15 cellular contexts compared by ENCODE assay signal in the genomic region with DNA sequence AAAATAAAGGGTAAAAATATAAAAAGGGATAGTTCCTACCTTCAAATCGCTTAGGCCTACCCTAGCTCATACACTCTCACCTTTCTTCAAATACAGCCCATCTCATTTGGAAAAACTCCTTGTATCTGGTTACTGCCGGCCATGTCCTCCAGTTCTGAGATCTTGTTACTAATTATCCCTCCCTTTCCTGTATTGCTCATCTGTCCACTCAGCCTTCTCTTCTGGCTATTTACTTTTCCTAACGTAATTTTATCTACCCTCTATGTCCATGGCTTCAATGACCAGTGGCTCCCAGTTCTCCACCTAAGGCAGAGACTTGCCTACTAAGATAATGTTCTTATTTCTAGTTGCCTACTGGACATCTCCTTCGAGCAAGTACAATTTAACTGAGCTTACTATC.
"Had no signal": no experiment of that assay in that cellular context is flagged by ENCODE, and none has a peak within 500 bp of the region (broad histone marks: within the 10 kb centered on the region; RNA-seq: fewer than 3 reads in every experiment).

No MANE protein-coding gene starts in this region.

- H3K9me3 Mint-ChIP-seq: nephron had no signal

- H3K27me3 ChIP-seq: dorsolateral prefrontal cortex, tibial artery, vagina had no signal

- H3K36me3 ChIP-seq: tibial artery, vagina had no signal

- ATAC-seq: left ventricle myocardium superior, right cardiac atrium had no signal

- H3K4me3 ChIP-seq: dorsolateral prefrontal cortex, skin epidermis, tibial artery, vagina had no signal

- H3K4me1 Mint-ChIP-seq: endodermal cell had no signal

- H3K4me1 ChIP-seq: tibial artery, vagina had no signal

- H3K4me3 Mint-ChIP-seq: endodermal cell, nephron had no signal

- H3K27ac ChIP-seq: dorsolateral prefrontal cortex, skin epidermis, tibial artery, vagina had no signal

- H3K27ac Mint-ChIP-seq: endodermal cell, nephron had no signal

- DNase-seq: activated CD4-positive, CD25-positive, alpha-beta regulatory T cell treated with anti-CD3 and anti-CD28 coated beads, Interleukin-2, amount 50 U/mL, for 72 hours; activated naive CD4-positive, alpha-beta T cell; activated T-cell treated with anti-CD3 and anti-CD28 coated beads for 4 hours; dorsolateral prefrontal cortex; endodermal cell; left ventricle myocardium superior; mesenchymal stem cell; occipital lobe; right cardiac atrium; stimulated activated CD4-positive, alpha-beta T cell treated with anti-CD3 and anti-CD28 coated beads, Interleukin-4, amount 100 ng/mL, for 24 hours; stimulated activated naive CD4-positive, alpha-beta T cell; tibial artery had no signal

- H3K9me3 ChIP-seq: tibial artery, vagina had no signal
